Comparison of ENCODE assay signal across 22 cellular contexts in the genomic region with DNA sequence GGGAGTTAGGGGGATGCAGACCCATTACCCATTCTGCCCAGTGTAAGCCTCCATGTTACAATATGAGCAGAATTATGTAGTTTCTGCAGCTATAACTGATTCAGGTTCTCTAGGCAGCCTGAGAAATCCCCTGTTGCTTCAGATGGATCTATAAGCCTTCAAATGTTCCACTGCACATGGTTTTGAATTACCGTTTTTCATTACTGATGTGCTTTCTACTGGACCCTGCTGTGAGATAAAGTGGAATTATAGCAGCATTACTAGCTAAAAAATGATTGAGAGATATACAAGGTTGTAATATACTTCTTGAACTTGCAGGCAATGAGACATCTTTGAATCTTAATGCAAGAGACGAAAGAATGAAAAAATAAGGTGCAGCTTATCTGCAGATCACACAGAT.
"Had no signal": no experiment of that assay in that cellular context is flagged by ENCODE, and none has a peak within 500 bp of the region (broad histone marks: within the 10 kb centered on the region; RNA-seq: fewer than 3 reads in every experiment).

No MANE protein-coding gene starts in this region.

- H3K9me3 Mint-ChIP-seq: memory B cell; naive B cell; nephron; stimulated activated naive B cell treated with anti-CD40 and anti-IgM and Interleukin-4, amounts not matched to agents 10 μg/mL and 1 μg/mL and 100 μg/mL, for 72 hours; stimulated activated naive CD8-positive, alpha-beta T cell treated with anti-CD3 and anti-CD28 coated beads, Interleukin-15, amount 100 ng/mL, for 72 hours had no signal

- H3K4me1 ChIP-seq: parathyroid adenoma, prostate gland, testis, upper lobe of right lung had no signal

- H3K27ac Mint-ChIP-seq: memory B cell; naive B cell; nephron; stimulated activated naive B cell treated with anti-CD40 and anti-IgM and Interleukin-4, amounts not matched to agents 10 μg/mL and 1 μg/mL and 100 μg/mL, for 72 hours; stimulated activated naive CD8-positive, alpha-beta T cell treated with anti-CD3 and anti-CD28 coated beads, Interleukin-15, amount 100 ng/mL, for 72 hours had no signal

- H3K27me3 ChIP-seq: left lung, spleen, testis, tibial nerve, upper lobe of right lung, vagina had no signal

- H3K79me2 ChIP-seq: parathyroid adenoma had no signal

- H3K4me1 Mint-ChIP-seq: nephron; stimulated activated naive CD8-positive, alpha-beta T cell treated with anti-CD3 and anti-CD28 coated beads, Interleukin-15, amount 100 ng/mL, for 72 hours had no signal

- H3K9me3 ChIP-seq: left lung, lower lobe of right lung, prostate gland, spleen, testis, tibial nerve, upper lobe of right lung, vagina had no signal

- H3K4me3 Mint-ChIP-seq: memory B cell; naive B cell; nephron; stimulated activated naive B cell treated with anti-CD40 and anti-IgM and Interleukin-4, amounts not matched to agents 10 μg/mL and 1 μg/mL and 100 μg/mL, for 72 hours; stimulated activated naive CD8-positive, alpha-beta T cell treated with anti-CD3 and anti-CD28 coated beads, Interleukin-15, amount 100 ng/mL, for 72 hours had no signal

- DNase-seq: effector memory CD4-positive, alpha-beta T cell; islet precursor cell; left lung; lower lobe of right lung; midbrain; naive B cell; spleen; stimulated activated CD4-positive, alpha-beta T cell treated with anti-CD3 and anti-CD28 coated beads, Interleukin-15, amount 100 ng/mL, for 24 hours; stimulated activated CD4-positive, alpha-beta T cell treated with anti-CD3 and anti-CD28 coated beads, Interleukin-1b, Interleukin-23, amount 100 ng/mL, for 48 hours; stimulated activated CD4-positive, alpha-beta T cell treated with anti-CD3 and anti-CD28 coated beads, Interleukin-4, amount 100 ng/mL, for 4 hours; stimulated activated naive B cell treated with anti-CD40 and anti-IgM and Interleukin-4, amounts not matched to agents 10 μg/mL and 1 μg/mL and 100 μg/mL, for 72 hours; stimulated activated naive CD8-positive, alpha-beta T cell treated with anti-CD3 and anti-CD28 coated beads, Interleukin-15, amount 100 ng/mL, for 72 hours; testis; upper lobe of right lung had no signal

- H3K9ac ChIP-seq: parathyroid adenoma had no signal

- H3K27me3 Mint-ChIP-seq: memory B cell; naive B cell; stimulated activated naive B cell treated with anti-CD40 and anti-IgM and Interleukin-4, amounts not matched to agents 10 μg/mL and 1 μg/mL and 100 μg/mL, for 72 hours; stimulated activated naive CD8-positive, alpha-beta T cell treated with anti-CD3 and anti-CD28 coated beads, Interleukin-15, amount 100 ng/mL, for 72 hours had no signal

- ATAC-seq: esophagus mucosa; sciatic nerve; stimulated activated naive B cell treated with anti-CD40 and anti-IgM and Interleukin-4, amounts not matched to agents 10 μg/mL and 1 μg/mL and 100 μg/mL, for 72 hours; stimulated activated naive CD8-positive, alpha-beta T cell treated with anti-CD3 and anti-CD28 coated beads, Interleukin-15, amount 100 ng/mL, for 72 hours had no signal

- H2AFZ ChIP-seq: parathyroid adenoma had no signal

- H3K27ac ChIP-seq: left lung, lower lobe of right lung, parathyroid adenoma, prostate gland, spleen, testis, tibial nerve, upper lobe of right lung, vagina had no signal

- H3K4me3 ChIP-seq: left lung, lower lobe of right lung, prostate gland, spleen, testis, tibial nerve, upper lobe of right lung, vagina had no signal
